Comparison of ENCODE assay signal across 1 cellular context in genomic region chr15:88894348-88894818, GRCh38.
TF ChIP-seq lines count a peak whose summit lies in the region.

No MANE protein-coding gene starts in this region.

TF ChIP-seq in HepG2, 621 proteins besides CTCF, POLR2A, EP300 and RAD21 (continued from another document):
- TF ChIP-seq GLMP (CRISPR knock-in tag; IDR thresholded peaks at IDR 0.05; ENCODE audit: borderline replicate concordance) = no peak
- no peak for TF ChIP-seq SKIL (CRISPR knock-in tag; IDR thresholded peaks at IDR 0.05; ENCODE audit: borderline replicate concordance)
- 0 out of 2 replicates have a peak, but pooled peaks have one; percentile 27 for TF ChIP-seq ZNF563 (CRISPR knock-in tag; IDR thresholded peaks at IDR 0.05)
TF ChIP-seq in HepG2: peak in this region for 23.
